In genomic region chr20:53739799-53740785, GRCh38 we compare ENCODE assay signal across 9 cellular contexts.
DNase-seq lines count a peak whose midpoint lies in the region; ATAC-seq lines count a peak whose summit lies in the region.
"Had no signal": no experiment of that assay in that cellular context is flagged by ENCODE, and none has a peak within 500 bp of the region (broad histone marks: within the 10 kb centered on the region; RNA-seq: fewer than 3 reads in every experiment).

No MANE protein-coding gene starts in this region.

- H3K4me3 ChIP-seq in SJCRH30, result peak overlapping the region; percentile 68
- H3K4me3 ChIP-seq: thoracic aorta had no signal

- H3K27me3 ChIP-seq in SJCRH30, result no peaks in the 10 kb centered on the region

- no peaks in the 10 kb centered on the region for H3K9me3 Mint-ChIP-seq in activated T-cell treated with anti-CD3 and anti-CD28 coated beads, Interleukin-2, amount 50 U/mL, for 24 hours
- no peaks in the 10 kb centered on the region for H3K9me3 Mint-ChIP-seq in stimulated activated naive B cell treated with anti-CD40 and anti-IgM and Interleukin-4, amounts not matched to agents 10 μg/mL and 1 μg/mL and 100 μg/mL, for 72 hours

- peaks cover 58% of the 10 kb centered on the region for H3K4me1 Mint-ChIP-seq in activated T-cell treated with anti-CD3 and anti-CD28 coated beads, Interleukin-2, amount 50 U/mL, for 24 hours (ENCODE audit: low read depth)
- peaks cover 50 to 76% of the 10 kb centered on the region in 2 donors for H3K4me1 Mint-ChIP-seq in stimulated activated naive B cell treated with anti-CD40 and anti-IgM and Interleukin-4, amounts not matched to agents 10 μg/mL and 1 μg/mL and 100 μg/mL, for 72 hours

- H3K36me3 Mint-ChIP-seq in activated T-cell treated with anti-CD3 and anti-CD28 coated beads, Interleukin-2, amount 50 U/mL, for 24 hours (ENCODE audit: low read depth), result no peaks in the 10 kb centered on the region
- no peaks in the 10 kb centered on the region for H3K36me3 Mint-ChIP-seq in stimulated activated naive B cell treated with anti-CD40 and anti-IgM and Interleukin-4, amounts not matched to agents 10 μg/mL and 1 μg/mL and 100 μg/mL, for 72 hours

- H3K4me3 Mint-ChIP-seq in activated T-cell treated with anti-CD3 and anti-CD28 coated beads, Interleukin-2, amount 50 U/mL, for 24 hours, result peak overlapping the region; percentile 77
- H3K4me3 Mint-ChIP-seq in stimulated activated naive B cell treated with anti-CD40 and anti-IgM and Interleukin-4, amounts not matched to agents 10 μg/mL and 1 μg/mL and 100 μg/mL, for 72 hours, result peak overlapping the region; percentile 81 to 85

- DNase-seq in activated T-cell treated with anti-CD3 and anti-CD28 coated beads, Interleukin-2, amount 50 U/mL, for 24 hours, result peak; percentile 37
- DNase-seq in activated T-cell treated with anti-CD3 and anti-CD28 coated beads for 4 hours (no peak), SJCRH30 (peak; percentile 67 to 83), foreskin melanocyte (peak; percentile 44), T-helper 9 cell (no peak), nucleus accumbens (lab: John Stamatoyannopoulos, UW) (no peak)
- no peak for DNase-seq in stimulated activated naive B cell treated with anti-CD40 and anti-IgM and Interleukin-4, amounts not matched to agents 10 μg/mL and 1 μg/mL and 100 μg/mL, for 72 hours

- peaks cover 31% of the 10 kb centered on the region for H3K4me1 ChIP-seq in SJCRH30

- peak overlapping the region; percentile 96 for H3K27ac ChIP-seq in SJCRH30
- H3K27ac ChIP-seq: thoracic aorta had no signal

- H3K9me3 ChIP-seq in SJCRH30 (replicated peaks), result no peaks in the 10 kb centered on the region
- H3K9me3 ChIP-seq: thoracic aorta had no signal

- no peaks in the 10 kb centered on the region for H3K27me3 Mint-ChIP-seq in activated T-cell treated with anti-CD3 and anti-CD28 coated beads, Interleukin-2, amount 50 U/mL, for 24 hours
- no peaks in the 10 kb centered on the region for H3K27me3 Mint-ChIP-seq in stimulated activated naive B cell treated with anti-CD40 and anti-IgM and Interleukin-4, amounts not matched to agents 10 μg/mL and 1 μg/mL and 100 μg/mL, for 72 hours

- H3K27ac Mint-ChIP-seq in activated T-cell treated with anti-CD3 and anti-CD28 coated beads, Interleukin-2, amount 50 U/mL, for 24 hours, result peak overlapping the region; percentile 87
- H3K27ac Mint-ChIP-seq in stimulated activated naive B cell treated with anti-CD40 and anti-IgM and Interleukin-4, amounts not matched to agents 10 μg/mL and 1 μg/mL and 100 μg/mL, for 72 hours, result peak overlapping the region; percentile 98

- H3K36me3 ChIP-seq in SJCRH30, result no peaks in the 10 kb centered on the region
- H3K36me3 ChIP-seq: thoracic aorta had no signal

- ATAC-seq in HG03159 (IDR thresholded peaks at IDR 0.05; ENCODE audit: unreplicated experiment), result peak; percentile 43
- ATAC-seq in stimulated activated naive B cell treated with anti-CD40 and anti-IgM and Interleukin-4, amounts not matched to agents 10 μg/mL and 1 μg/mL and 100 μg/mL, for 72 hours (replicated peaks), result peak; percentile 59 to 66

Comparison
In these comparisons a context has a peak if more than half of its experiments do, and no peak if none do; other contexts are left out.
1. DNase-seq: peak in activated T-cell treated with anti-CD3 and anti-CD28 coated beads, Interleukin-2, amount 50 U/mL, for 24 hours (single experiment), SJCRH30 (2 of 2) and foreskin melanocyte (single experiment); none in activated T-cell treated with anti-CD3 and anti-CD28 coated beads for 4 hours (single experiment), stimulated activated naive B cell treated with anti-CD40 and anti-IgM and Interleukin-4, amounts not matched to agents 10 μg/mL and 1 μg/mL and 100 μg/mL, for 72 hours (single experiment), T-helper 9 cell (single experiment) and nucleus accumbens (0 of 56).